ENCODE assay signal across 2 cellular contexts in the genomic region with DNA sequence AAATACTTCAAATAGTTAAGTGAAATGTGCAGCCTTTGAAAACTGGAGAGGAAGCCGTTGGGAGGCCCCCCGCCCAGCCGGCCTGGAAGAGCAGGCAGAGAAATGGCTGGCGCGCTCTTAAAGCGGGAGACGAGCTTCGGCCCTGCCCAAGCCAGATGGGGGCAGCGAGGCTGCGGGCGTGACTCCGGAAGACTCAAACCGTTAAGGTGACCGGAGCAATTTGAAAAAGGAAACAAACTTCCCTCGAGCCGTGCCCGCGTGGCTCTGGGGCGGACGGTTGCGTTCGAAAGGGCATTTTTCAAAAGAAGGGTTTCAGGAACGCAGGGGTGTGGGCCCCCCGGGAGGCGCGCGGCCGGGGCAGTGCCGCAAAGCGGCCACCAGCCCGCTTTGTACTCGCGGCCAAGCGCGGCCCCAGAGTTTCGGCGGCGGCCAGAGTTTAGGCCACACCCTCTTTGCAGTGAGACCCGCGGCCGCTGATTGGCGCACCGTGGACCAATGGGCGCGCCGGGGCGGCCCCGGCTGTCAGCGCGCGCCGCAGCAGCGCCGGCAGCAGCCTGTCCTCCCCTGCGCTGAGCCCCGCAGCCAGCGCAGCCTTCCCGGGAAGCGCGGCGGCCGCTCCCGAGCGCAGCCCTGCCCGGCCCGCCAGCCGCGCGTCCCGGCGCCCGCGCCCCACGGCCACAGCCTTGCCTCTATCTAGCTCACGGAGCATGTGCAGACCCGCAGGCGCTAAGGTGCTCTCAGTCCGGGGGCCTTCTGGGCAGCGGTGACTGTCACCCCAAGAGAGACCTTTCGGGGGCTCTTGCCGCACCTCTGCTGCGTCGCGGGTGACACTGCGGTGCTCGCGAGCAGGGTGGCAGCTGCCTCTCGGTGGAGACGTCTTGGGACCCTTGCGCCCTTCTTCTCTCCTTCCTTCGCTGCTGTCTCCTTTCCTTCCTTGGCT.
TF ChIP-seq lines count a peak whose summit lies in the region.

A gene with protein sequence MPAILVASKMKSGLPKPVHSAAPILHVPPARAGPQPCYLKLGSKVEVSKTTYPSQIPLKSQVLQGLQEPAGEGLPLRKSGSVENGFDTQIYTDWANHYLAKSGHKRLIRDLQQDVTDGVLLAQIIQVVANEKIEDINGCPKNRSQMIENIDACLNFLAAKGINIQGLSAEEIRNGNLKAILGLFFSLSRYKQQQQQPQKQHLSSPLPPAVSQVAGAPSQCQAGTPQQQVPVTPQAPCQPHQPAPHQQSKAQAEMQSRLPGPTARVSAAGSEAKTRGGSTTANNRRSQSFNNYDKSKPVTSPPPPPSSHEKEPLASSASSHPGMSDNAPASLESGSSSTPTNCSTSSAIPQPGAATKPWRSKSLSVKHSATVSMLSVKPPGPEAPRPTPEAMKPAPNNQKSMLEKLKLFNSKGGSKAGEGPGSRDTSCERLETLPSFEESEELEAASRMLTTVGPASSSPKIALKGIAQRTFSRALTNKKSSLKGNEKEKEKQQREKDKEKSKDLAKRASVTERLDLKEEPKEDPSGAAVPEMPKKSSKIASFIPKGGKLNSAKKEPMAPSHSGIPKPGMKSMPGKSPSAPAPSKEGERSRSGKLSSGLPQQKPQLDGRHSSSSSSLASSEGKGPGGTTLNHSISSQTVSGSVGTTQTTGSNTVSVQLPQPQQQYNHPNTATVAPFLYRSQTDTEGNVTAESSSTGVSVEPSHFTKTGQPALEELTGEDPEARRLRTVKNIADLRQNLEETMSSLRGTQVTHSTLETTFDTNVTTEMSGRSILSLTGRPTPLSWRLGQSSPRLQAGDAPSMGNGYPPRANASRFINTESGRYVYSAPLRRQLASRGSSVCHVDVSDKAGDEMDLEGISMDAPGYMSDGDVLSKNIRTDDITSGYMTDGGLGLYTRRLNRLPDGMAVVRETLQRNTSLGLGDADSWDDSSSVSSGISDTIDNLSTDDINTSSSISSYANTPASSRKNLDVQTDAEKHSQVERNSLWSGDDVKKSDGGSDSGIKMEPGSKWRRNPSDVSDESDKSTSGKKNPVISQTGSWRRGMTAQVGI (N-terminal part only) (plus strand): TSS at position 557 of the 940 bp plus-strand sequence. CDS start 859 bp downstream, outside the sequence.

TF ChIP-seq in HCT116, 20 proteins besides CTCF, POLR2A, EP300 and RAD21:
- TF ChIP-seq, protein P1, sequence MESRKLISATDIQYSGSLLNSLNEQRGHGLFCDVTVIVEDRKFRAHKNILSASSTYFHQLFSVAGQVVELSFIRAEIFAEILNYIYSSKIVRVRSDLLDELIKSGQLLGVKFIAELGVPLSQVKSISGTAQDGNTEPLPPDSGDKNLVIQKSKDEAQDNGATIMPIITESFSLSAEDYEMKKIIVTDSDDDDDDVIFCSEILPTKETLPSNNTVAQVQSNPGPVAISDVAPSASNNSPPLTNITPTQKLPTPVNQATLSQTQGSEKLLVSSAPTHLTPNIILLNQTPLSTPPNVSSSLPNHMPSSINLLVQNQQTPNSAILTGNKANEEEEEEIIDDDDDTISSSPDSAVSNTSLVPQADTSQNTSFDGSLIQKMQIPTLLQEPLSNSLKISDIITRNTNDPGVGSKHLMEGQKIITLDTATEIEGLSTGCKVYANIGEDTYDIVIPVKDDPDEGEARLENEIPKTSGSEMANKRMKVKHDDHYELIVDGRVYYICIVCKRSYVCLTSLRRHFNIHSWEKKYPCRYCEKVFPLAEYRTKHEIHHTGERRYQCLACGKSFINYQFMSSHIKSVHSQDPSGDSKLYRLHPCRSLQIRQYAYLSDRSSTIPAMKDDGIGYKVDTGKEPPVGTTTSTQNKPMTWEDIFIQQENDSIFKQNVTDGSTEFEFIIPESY (IDR thresholded peaks at IDR 0.05; ENCODE audit: extremely low read depth, insufficient replicate concordance, low read length) = no peak
- TF ChIP-seq CEBPB (IDR thresholded peaks at IDR 0.05; ENCODE audit: low read depth) (no peak), ELF1 (IDR thresholded peaks at IDR 0.05; ENCODE audit: borderline replicate concordance, low read depth) (no peak; the same call in 1 of the 2 replicates), SRF (IDR thresholded peaks at IDR 0.05; ENCODE audit: low read depth) (no peak), JUND (IDR thresholded peaks at IDR 0.05) (no peak), EGR1 (IDR thresholded peaks at IDR 0.05; ENCODE audit: low read depth) (no peak), TCF7L2 (IDR thresholded peaks at IDR 0.05; ENCODE audit: borderline replicate concordance, extremely low read depth, insufficient read depth, insufficient read length) (peak; percentile 81), EZH2 (IDR thresholded peaks at IDR 0.05) (no peak), SIN3A (IDR thresholded peaks at IDR 0.05; ENCODE audit: low read depth) (0 out of 2 replicates have a peak, but pooled peaks have one; percentile 44), EZH2phosphoT487 (IDR thresholded peaks at IDR 0.05; ENCODE audit: borderline replicate concordance) (no peak), ZNF274 (IDR thresholded peaks at IDR 0.05; ENCODE audit: low read depth, low read length) (no peak), FOSL1 (IDR thresholded peaks at IDR 0.05; ENCODE audit: low read depth) (no peak), CBX3 (IDR thresholded peaks at IDR 0.05; ENCODE audit: low read depth) (no peak), POLR2AphosphoS5 (IDR thresholded peaks at IDR 0.05; ENCODE audit: low read depth, low read length) (peak; percentile 90), SP1 (IDR thresholded peaks at IDR 0.05; ENCODE audit: low read depth) (peak; percentile 66), YY1 (IDR thresholded peaks at IDR 0.05; ENCODE audit: extremely low read depth, insufficient replicate concordance, low read depth, low read length) (peak; percentile 9), ZFX (IDR thresholded peaks at IDR 0.05) (peak; percentile 61)
- TF ChIP-seq, protein P2, sequence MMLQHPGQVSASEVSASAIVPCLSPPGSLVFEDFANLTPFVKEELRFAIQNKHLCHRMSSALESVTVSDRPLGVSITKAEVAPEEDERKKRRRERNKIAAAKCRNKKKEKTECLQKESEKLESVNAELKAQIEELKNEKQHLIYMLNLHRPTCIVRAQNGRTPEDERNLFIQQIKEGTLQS (IDR thresholded peaks at IDR 0.05) = no peak
- TF ChIP-seq, protein P3, sequence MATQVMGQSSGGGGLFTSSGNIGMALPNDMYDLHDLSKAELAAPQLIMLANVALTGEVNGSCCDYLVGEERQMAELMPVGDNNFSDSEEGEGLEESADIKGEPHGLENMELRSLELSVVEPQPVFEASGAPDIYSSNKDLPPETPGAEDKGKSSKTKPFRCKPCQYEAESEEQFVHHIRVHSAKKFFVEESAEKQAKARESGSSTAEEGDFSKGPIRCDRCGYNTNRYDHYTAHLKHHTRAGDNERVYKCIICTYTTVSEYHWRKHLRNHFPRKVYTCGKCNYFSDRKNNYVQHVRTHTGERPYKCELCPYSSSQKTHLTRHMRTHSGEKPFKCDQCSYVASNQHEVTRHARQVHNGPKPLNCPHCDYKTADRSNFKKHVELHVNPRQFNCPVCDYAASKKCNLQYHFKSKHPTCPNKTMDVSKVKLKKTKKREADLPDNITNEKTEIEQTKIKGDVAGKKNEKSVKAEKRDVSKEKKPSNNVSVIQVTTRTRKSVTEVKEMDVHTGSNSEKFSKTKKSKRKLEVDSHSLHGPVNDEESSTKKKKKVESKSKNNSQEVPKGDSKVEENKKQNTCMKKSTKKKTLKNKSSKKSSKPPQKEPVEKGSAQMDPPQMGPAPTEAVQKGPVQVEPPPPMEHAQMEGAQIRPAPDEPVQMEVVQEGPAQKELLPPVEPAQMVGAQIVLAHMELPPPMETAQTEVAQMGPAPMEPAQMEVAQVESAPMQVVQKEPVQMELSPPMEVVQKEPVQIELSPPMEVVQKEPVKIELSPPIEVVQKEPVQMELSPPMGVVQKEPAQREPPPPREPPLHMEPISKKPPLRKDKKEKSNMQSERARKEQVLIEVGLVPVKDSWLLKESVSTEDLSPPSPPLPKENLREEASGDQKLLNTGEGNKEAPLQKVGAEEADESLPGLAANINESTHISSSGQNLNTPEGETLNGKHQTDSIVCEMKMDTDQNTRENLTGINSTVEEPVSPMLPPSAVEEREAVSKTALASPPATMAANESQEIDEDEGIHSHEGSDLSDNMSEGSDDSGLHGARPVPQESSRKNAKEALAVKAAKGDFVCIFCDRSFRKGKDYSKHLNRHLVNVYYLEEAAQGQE (IDR thresholded peaks at IDR 0.05; ENCODE audit: low read depth) = no peak
- TF ChIP-seq, protein P4, sequence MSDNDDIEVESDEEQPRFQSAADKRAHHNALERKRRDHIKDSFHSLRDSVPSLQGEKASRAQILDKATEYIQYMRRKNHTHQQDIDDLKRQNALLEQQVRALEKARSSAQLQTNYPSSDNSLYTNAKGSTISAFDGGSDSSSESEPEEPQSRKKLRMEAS (IDR thresholded peaks at IDR 0.05) = peak; percentile 75

TF ChIP-seq in SK-N-SH, 30 proteins besides CTCF, POLR2A, EP300 and RAD21 (continues in another document):
- TF ChIP-seq FOXJ3 (CRISPR knock-in tag; IDR thresholded peaks at IDR 0.05) (no peak), TAF1 (IDR thresholded peaks at IDR 0.05; ENCODE audit: borderline replicate concordance, low read depth, low read length) (peak; percentile 78), RXRA (IDR thresholded peaks at IDR 0.05; ENCODE audit: borderline replicate concordance, low read depth) (0 out of 2 replicates have a peak, but pooled peaks have one; percentile 34), SIN3A (IDR thresholded peaks at IDR 0.05; ENCODE audit: borderline replicate concordance, low read depth, low read length) (peak; percentile 65; the same call in 1 of the 2 replicates), TCF12 (IDR thresholded peaks at IDR 0.05) (peak; percentile 65), GATA2 (CRISPR knock-in tag; IDR thresholded peaks at IDR 0.05) (no peak), MXI1 (IDR thresholded peaks at IDR 0.05; ENCODE audit: low read depth, low read length) (peak; percentile 94), NFIC (IDR thresholded peaks at IDR 0.05; ENCODE audit: borderline replicate concordance) (no peak), YY1 (IDR thresholded peaks at IDR 0.05; ENCODE audit: low read depth) (peak; percentile 74), CHD2 (IDR thresholded peaks at IDR 0.05; ENCODE audit: low read length, partially characterized antibody) (peak; percentile 14), ELF1 (IDR thresholded peaks at IDR 0.05) (peak; percentile 40; the same call in 1 of the 2 replicates), RCOR1 (IDR thresholded peaks at IDR 0.05; ENCODE audit: low read length) (no peak), FOXM1 (IDR thresholded peaks at IDR 0.05; ENCODE audit: low read depth) (peak; percentile 100), SMC3 (IDR thresholded peaks at IDR 0.05; ENCODE audit: low read depth, low read length) (no peak; the same call in 1 of the 2 replicates), TEAD4 (IDR thresholded peaks at IDR 0.05; ENCODE audit: borderline replicate concordance, insufficient read depth) (peak; percentile 42; the same call in 1 of the 2 replicates), RFX5 (IDR thresholded peaks at IDR 0.05; ENCODE audit: low read length) (0 out of 2 replicates have a peak, but pooled peaks have one; percentile 32), EZH2phosphoT487 (IDR thresholded peaks at IDR 0.05; ENCODE audit: borderline replicate concordance, low read depth) (no peak), GABPA (IDR thresholded peaks at IDR 0.05; ENCODE audit: low read depth) (peak; percentile 14; the same call in 1 of the 2 replicates)
- TF ChIP-seq, protein P5, sequence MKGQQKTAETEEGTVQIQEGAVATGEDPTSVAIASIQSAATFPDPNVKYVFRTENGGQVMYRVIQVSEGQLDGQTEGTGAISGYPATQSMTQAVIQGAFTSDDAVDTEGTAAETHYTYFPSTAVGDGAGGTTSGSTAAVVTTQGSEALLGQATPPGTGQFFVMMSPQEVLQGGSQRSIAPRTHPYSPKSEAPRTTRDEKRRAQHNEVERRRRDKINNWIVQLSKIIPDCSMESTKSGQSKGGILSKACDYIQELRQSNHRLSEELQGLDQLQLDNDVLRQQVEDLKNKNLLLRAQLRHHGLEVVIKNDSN (IDR thresholded peaks at IDR 0.05; ENCODE audit: borderline replicate concordance, low read depth) = peak; percentile 37; the same call in 1 of the 2 replicates
- TF ChIP-seq, protein P6, sequence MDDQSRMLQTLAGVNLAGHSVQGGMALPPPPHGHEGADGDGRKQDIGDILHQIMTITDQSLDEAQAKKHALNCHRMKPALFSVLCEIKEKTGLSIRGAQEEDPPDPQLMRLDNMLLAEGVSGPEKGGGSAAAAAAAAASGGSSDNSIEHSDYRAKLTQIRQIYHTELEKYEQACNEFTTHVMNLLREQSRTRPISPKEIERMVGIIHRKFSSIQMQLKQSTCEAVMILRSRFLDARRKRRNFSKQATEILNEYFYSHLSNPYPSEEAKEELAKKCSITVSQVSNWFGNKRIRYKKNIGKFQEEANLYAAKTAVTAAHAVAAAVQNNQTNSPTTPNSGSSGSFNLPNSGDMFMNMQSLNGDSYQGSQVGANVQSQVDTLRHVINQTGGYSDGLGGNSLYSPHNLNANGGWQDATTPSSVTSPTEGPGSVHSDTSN (IDR thresholded peaks at IDR 0.05) = peak; percentile 31
- TF ChIP-seq, protein P7, sequence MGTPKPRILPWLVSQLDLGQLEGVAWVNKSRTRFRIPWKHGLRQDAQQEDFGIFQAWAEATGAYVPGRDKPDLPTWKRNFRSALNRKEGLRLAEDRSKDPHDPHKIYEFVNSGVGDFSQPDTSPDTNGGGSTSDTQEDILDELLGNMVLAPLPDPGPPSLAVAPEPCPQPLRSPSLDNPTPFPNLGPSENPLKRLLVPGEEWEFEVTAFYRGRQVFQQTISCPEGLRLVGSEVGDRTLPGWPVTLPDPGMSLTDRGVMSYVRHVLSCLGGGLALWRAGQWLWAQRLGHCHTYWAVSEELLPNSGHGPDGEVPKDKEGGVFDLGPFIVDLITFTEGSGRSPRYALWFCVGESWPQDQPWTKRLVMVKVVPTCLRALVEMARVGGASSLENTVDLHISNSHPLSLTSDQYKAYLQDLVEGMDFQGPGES (IDR thresholded peaks at IDR 0.05; ENCODE audit: low read depth, low read length) = peak; percentile 30; the same call in 1 of the 2 replicates
- TF ChIP-seq, protein P1 (IDR thresholded peaks at IDR 0.05; ENCODE audit: borderline replicate concordance, low read depth) = no peak
- TF ChIP-seq, protein P4 (IDR thresholded peaks at IDR 0.05; ENCODE audit: low read depth) = peak; percentile 94
- TF ChIP-seq, protein P8, sequence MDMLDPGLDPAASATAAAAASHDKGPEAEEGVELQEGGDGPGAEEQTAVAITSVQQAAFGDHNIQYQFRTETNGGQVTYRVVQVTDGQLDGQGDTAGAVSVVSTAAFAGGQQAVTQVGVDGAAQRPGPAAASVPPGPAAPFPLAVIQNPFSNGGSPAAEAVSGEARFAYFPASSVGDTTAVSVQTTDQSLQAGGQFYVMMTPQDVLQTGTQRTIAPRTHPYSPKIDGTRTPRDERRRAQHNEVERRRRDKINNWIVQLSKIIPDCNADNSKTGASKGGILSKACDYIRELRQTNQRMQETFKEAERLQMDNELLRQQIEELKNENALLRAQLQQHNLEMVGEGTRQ (IDR thresholded peaks at IDR 0.05; ENCODE audit: borderline replicate concordance, low read depth, low read length) = no peak
